In genomic region chr17:48047113-48047740, GRCh38 we compare ENCODE assay signal across 8 cellular contexts. TPM values are rescaled to one million over a fixed set of nuclear protein-coding genes. Genes with fewer than 3 reads are reported as not detected.
A peak's percentile ranks its signal among the peaks of the same experiment; 100 is the strongest.
DNase-seq lines count a peak whose midpoint lies in the region; FAIRE-seq and TF ChIP-seq lines count a peak whose summit lies in the region.

No MANE protein-coding gene starts in this region.

- peak overlapping the region; percentile 65 for H3K4me3 ChIP-seq in H7 (ENCODE audit: insufficient read depth, low read depth, low read length)
- peak overlapping the region; percentile 88 for H3K4me3 ChIP-seq in SJCRH30
- peak overlapping the region; percentile 91 for H3K4me3 ChIP-seq in epithelial cell of proximal tubule (ENCODE audit: low read depth, low read length)

- H3K27ac ChIP-seq in SJCRH30 = peak overlapping the region; percentile 95

- H3K27me3 ChIP-seq in H7 (ENCODE audit: control insufficient read depth, insufficient read depth, low read length) = no peaks in the 10 kb centered on the region; the same call in 1 of the 2 replicates
- no peaks in the 10 kb centered on the region for H3K27me3 ChIP-seq in SJCRH30

- H3K4me1 ChIP-seq in SJCRH30 = peaks cover 59% of the 10 kb centered on the region

- TF ChIP-seq CTCF in epithelial cell of proximal tubule (conservative IDR thresholded peaks at IDR 0.05; ENCODE audit: low read depth, low read length) (no peak), D721Med (IDR thresholded peaks at IDR 0.05; ENCODE audit: insufficient read depth, missing control alignments) (no peak), GM13977 (IDR thresholded peaks at IDR 0.05; ENCODE audit: extremely low read depth, insufficient read depth, missing control alignments) (no peak)

- in situ Hi-C loops in GM13977 (cut with MboI; ENCODE audit: low pct_unique_long_range_greater_than_20kb, low sequenced_read_pairs, unreplicated experiment) = no loop called here

- intact Hi-C loops in posterior vena cava (cut with DNase I) = no loop called here

- no peaks in the 10 kb centered on the region for H3K9me3 ChIP-seq in SJCRH30 (replicated peaks)

- FAIRE-seq in D721Med (lab: Jason Lieb, UNC) = no peak

- DNase-seq in H7 = no peak
- peak in 1 of 2 experiments; percentile 31 for DNase-seq in SJCRH30
- DNase-seq in epithelial cell of proximal tubule (ENCODE audit: low read depth) = no peak
- peak; percentile 61 for DNase-seq in posterior vena cava (ENCODE audit: low spot score)
- DNase-seq in D721Med (ENCODE audit: insufficient read length, low spot score) = no peak
- no peak for DNase-seq in GM13977 (ENCODE audit: low spot score)
- DNase-seq in Kasumi-1 (lab: John Stamatoyannopoulos, UW) = no peak
- no peak for DNase-seq in NCI-H226

- H3K36me3 ChIP-seq in H7 (replicated peaks; ENCODE audit: control insufficient read depth, insufficient read depth, low read length) (peaks cover 15% of the 10 kb centered on the region), SJCRH30 (peaks cover 13% of the 10 kb centered on the region)

RNA-seq across cellular contexts. Expression of gene NFE2L1, which starts 0.9 kb away (rescaled TPM):
- 89.5 and 114 TPM in 2 replicates for total RNA-seq in H7 (2014; rRNA removed; shearing (Covaris generic))
- total RNA-seq in SJCRH30 (2014; rRNA removed; shearing (Covaris generic)) = 75.1 and 78.1 TPM in 2 replicates
- 69.1 and 79.6 TPM in 2 replicates for total RNA-seq in epithelial cell of proximal tubule
- total RNA-seq in posterior vena cava = 100 to 1,000 TPM; 255 to 263 TPM

RNA-seq across cellular contexts. Expression of gene COPZ2, which starts 9.6 kb away (rescaled TPM):
- not detected in 2 replicates for total RNA-seq in H7 (2014; rRNA removed; shearing (Covaris generic))
- total RNA-seq in SJCRH30 (2014; rRNA removed; shearing (Covaris generic)) = 0.32 TPM in 1 of 2 replicates, not detected in the other
- total RNA-seq in epithelial cell of proximal tubule = 2.6 and 8.0 TPM in 2 replicates
- 100 to 1,000 TPM in 1 of 2 donors, 10 to 100 TPM in 1; 75.0 to 136 TPM for total RNA-seq in posterior vena cava

RNA-seq across cellular contexts. Expression of gene CBX1, which starts 54.1 kb away (rescaled TPM):
- total RNA-seq in H7 (2014; rRNA removed; shearing (Covaris generic)) = 126 and 153 TPM in 2 replicates
- total RNA-seq in SJCRH30 (2014; rRNA removed; shearing (Covaris generic)) = 148 and 149 TPM in 2 replicates
- total RNA-seq in epithelial cell of proximal tubule (99.7 and 105 TPM in 2 replicates), posterior vena cava (10 to 100 TPM; 38.7 to 46.1 TPM)
